ENCODE assay signal across 23 cellular contexts in the genomic region with DNA sequence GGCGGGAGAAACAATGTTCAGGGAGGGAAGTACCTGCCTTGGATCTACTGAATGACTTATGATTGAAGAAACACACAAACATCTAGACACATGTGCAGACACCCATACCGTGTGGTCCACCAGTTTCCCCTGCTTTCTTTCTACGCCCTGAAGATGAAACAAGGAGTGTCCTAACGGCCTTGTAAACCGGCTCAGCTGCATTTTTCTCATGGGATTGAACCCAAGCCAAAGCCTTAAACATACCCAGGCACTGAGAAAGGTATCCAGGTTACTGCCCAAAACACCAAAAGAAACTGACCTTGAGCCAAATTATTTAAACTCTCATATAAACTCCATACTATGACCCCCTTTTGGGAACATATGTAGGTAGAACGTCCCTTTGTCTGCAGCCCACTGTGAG.
"Had no signal": no experiment of that assay in that cellular context is flagged by ENCODE, and none has a peak within 500 bp of the region (broad histone marks: within the 10 kb centered on the region; RNA-seq: fewer than 3 reads in every experiment).

No MANE protein-coding gene starts in this region.

- H3K4me1 ChIP-seq: left ventricle myocardium inferior, prostate gland, transverse colon, vagina had no signal

- DNase-seq: activated B cell treated with CpG ODN at 0.5 μM for 24 hours; activated CD4-positive, alpha-beta T cell treated with anti-CD3 and anti-CD28 coated beads for 36 hours; activated CD4-positive, alpha-beta T cell treated with anti-CD3 and anti-CD28 coated beads, Interleukin-2, amount 50 U/mL, for 4 hours; activated effector memory CD4-positive, alpha-beta T cell treated with Interleukin-2 at 50 U/mL for 16 hours; activated naive CD4-positive, alpha-beta T cell treated with anti-CD3 and anti-CD28 coated beads, Interleukin-2, amount 10 ng/mL, durations not matched to agents 7 days and 5 days; activated T-cell treated with anti-CD3 and anti-CD28 coated beads, Interleukin-2, amount 50 U/mL, for 48 hours; amygdala; cortex of kidney; erythroblast; foreskin fibroblast; immature natural killer cell; kidney glomerular epithelial cell; left ventricle myocardium inferior; midbrain; ovary; stimulated activated CD4-positive, alpha-beta T cell treated with anti-CD3 and anti-CD28 coated beads, Interleukin-2, amount 100 ng/mL, for 48 hours; stimulated activated CD8-positive, alpha-beta memory T cell treated with anti-CD3 and anti-CD28 coated beads, Interleukin-4, amount 100 ng/mL, for 48 hours; stimulated activated naive B cell treated with anti-CD40 and anti-IgM and Interleukin-4, amounts not matched to agents 10 μg/mL and 1 μg/mL and 100 μg/mL, for 72 hours; transverse colon had no signal

- H3K4me3 ChIP-seq: cardiac muscle cell, left ventricle myocardium inferior, ovary, prostate gland, transverse colon, vagina had no signal

- H3K27ac ChIP-seq: cardiac muscle cell, left ventricle myocardium inferior, neutrophil, ovary, prostate gland, transverse colon, vagina had no signal

- H3K9me3 ChIP-seq: neutrophil, ovary, prostate gland, transverse colon, vagina had no signal

- H3K36me3 ChIP-seq: cardiac muscle cell, left ventricle myocardium inferior, neutrophil, ovary, prostate gland, transverse colon, vagina had no signal

- H3K27me3 ChIP-seq: cardiac muscle cell, neutrophil, ovary, transverse colon, vagina had no signal
